In genomic region chr5:92409131-92409530, GRCh38 we compare ENCODE assay signal across 1 cellular context.
TF ChIP-seq lines count a peak whose summit lies in the region.

No MANE protein-coding gene starts in this region.

TF ChIP-seq in GM23338, 12 proteins besides CTCF, POLR2A, EP300 and RAD21 (continued from another document):
- no peak for TF ChIP-seq REST (IDR thresholded peaks at IDR 0.05; ENCODE audit: unreplicated experiment)
- no peak for TF ChIP-seq ZNF462 (CRISPR knock-in tag; IDR thresholded peaks at IDR 0.05)
